In genomic region chr4:6575503-6576240, GRCh38 we compare ENCODE assay signal across 9 cellular contexts. TPM values are rescaled to one million over a fixed set of nuclear protein-coding genes. Genes with fewer than 3 reads are reported as not detected.
A peak's percentile ranks its signal among the peaks of the same experiment; 100 is the strongest.
DNase-seq lines count a peak whose midpoint lies in the region; ATAC-seq, FAIRE-seq and TF ChIP-seq lines count a peak whose summit lies in the region.
"Had no signal": no experiment of that assay in that cellular context is flagged by ENCODE, and none has a peak within 500 bp of the region (broad histone marks: within the 10 kb centered on the region; RNA-seq: fewer than 3 reads in every experiment).

No MANE protein-coding gene starts in this region.

- H3K36me3 ChIP-seq in liver (ENCODE audit: control insufficient read depth in 4 of 4, insufficient read depth in 3 of 4, low read depth in 1 of 4, low read length in 3 of 4), result peaks cover 11 to 17% (median 14%) of the 10 kb centered on the region in 4 donors
- H3K36me3 ChIP-seq in tibial artery, result peaks cover 21 to 34% (median 22%) of the 10 kb centered on the region in 3 donors

- 65% methylated on average over 17 of the region's 17 CpGs for WGBS in liver

- TF ChIP-seq CTCF in liver (IDR thresholded peaks at IDR 0.05; ENCODE audit: low read depth, low read length, missing input control), result no peak
- no peak for TF ChIP-seq CTCF in tibial artery (IDR thresholded peaks at IDR 0.05)

- H3K4me1 Mint-ChIP-seq in activated T-cell treated with anti-CD3 and anti-CD28 coated beads, Interleukin-2, amount 50 U/mL, for 24 hours (ENCODE audit: low read depth), result peaks cover 16% of the 10 kb centered on the region

- no peak for ATAC-seq in HG03378 (IDR thresholded peaks at IDR 0.05; ENCODE audit: unreplicated experiment)
- ATAC-seq in GM18519 (IDR thresholded peaks at IDR 0.05; ENCODE audit: low FRiP score, unreplicated experiment), result no peak

- no peak for DNase-seq in activated T-cell treated with anti-CD3 and anti-CD28 coated beads, Interleukin-2, amount 50 U/mL, for 24 hours
- DNase-seq in activated T-cell treated with anti-CD3 and anti-CD28 coated beads, Interleukin-2, amount 50 U/mL, for 1 hour, result no peak
- no peak for DNase-seq in tibial artery
- no peak for DNase-seq in frontal cortex (ENCODE audit: low spot score in 2 of 2)

- peaks cover 5% of the 10 kb centered on the region for H3K9me3 Mint-ChIP-seq in activated T-cell treated with anti-CD3 and anti-CD28 coated beads, Interleukin-2, amount 50 U/mL, for 24 hours

- H3K9me3 ChIP-seq in liver (ENCODE audit: control insufficient read depth in 4 of 4, low read length in 3 of 4) (peaks cover 0 to 3% (median under 1%) of the 10 kb centered on the region in 4 donors), tibial artery (no peaks in the 10 kb centered on the region)

- peak overlapping the region; percentile 95 for H3K27ac ChIP-seq in angular gyrus (ENCODE audit: low read depth, low read length)
- peak overlapping the region in 1 of 2 donors; percentile 53 for H3K27ac ChIP-seq in liver (ENCODE audit: low read depth in 1 of 2, low read length in 2 of 2)
- H3K27ac ChIP-seq in tibial artery, result peak overlapping the region; percentile 79 to 81

- intact Hi-C loops in tibial artery (cut with DNase I; ENCODE audit: low total_unique reads), result loop anchor here (10.0 kb wide), 3 partner anchors 99 to 311 kb away; partner anchors contain the start of gene WFS1

- peak overlapping the region in 1 of 2 donors; percentile 52 for H3K9ac ChIP-seq in liver (ENCODE audit: low read depth in 1 of 2, low read length in 2 of 2)

- FAIRE-seq in frontal cortex (lab: Jason Lieb, UNC), result no peak
- FAIRE-seq: G401.6 had no signal

- H3K27me3 Mint-ChIP-seq in activated T-cell treated with anti-CD3 and anti-CD28 coated beads, Interleukin-2, amount 50 U/mL, for 24 hours, result no peaks in the 10 kb centered on the region

- H3K4me3 Mint-ChIP-seq in activated T-cell treated with anti-CD3 and anti-CD28 coated beads, Interleukin-2, amount 50 U/mL, for 24 hours, result peak overlapping the region; percentile 82

- H3K36me3 Mint-ChIP-seq in activated T-cell treated with anti-CD3 and anti-CD28 coated beads, Interleukin-2, amount 50 U/mL, for 24 hours (ENCODE audit: low read depth), result peaks cover 36% of the 10 kb centered on the region

- H3K4me1 ChIP-seq in liver (ENCODE audit: control insufficient read depth in 4 of 4, insufficient read depth in 4 of 4, low read length in 3 of 4) (peaks cover 18 to 35% (median 26%) of the 10 kb centered on the region in 4 donors), tibial artery (peaks cover 0 to 29% (median 14%) of the 10 kb centered on the region in 4 donors)

- H3K27ac Mint-ChIP-seq in activated T-cell treated with anti-CD3 and anti-CD28 coated beads, Interleukin-2, amount 50 U/mL, for 24 hours, result peak overlapping the region; percentile 85

- H3K27me3 ChIP-seq in liver (ENCODE audit: control insufficient read depth in 4 of 4, insufficient read depth in 4 of 4, low read length in 3 of 4), result no peaks in the 10 kb centered on the region
- no peaks in the 10 kb centered on the region for H3K27me3 ChIP-seq in tibial artery

- peak overlapping the region; percentile 74 to 92 (median 85) for H3K4me3 ChIP-seq in liver (ENCODE audit: low read depth in 1 of 3, low read length in 3 of 3)
- peak overlapping the region; percentile 80 to 81 for H3K4me3 ChIP-seq in tibial artery

- no peak for TF ChIP-seq RAD21 in liver (IDR thresholded peaks at IDR 0.05)

TF ChIP-seq in liver, 16 proteins besides CTCF, POLR2A, EP300 and RAD21:
- TF ChIP-seq SP1 (IDR thresholded peaks at IDR 0.05) (no peak), TAF1 (conservative IDR thresholded peaks at IDR 0.05) (no peak), HNF4G (IDR thresholded peaks at IDR 0.05) (no peak), YY1 (IDR thresholded peaks at IDR 0.05) (no peak), NR2F2 (IDR thresholded peaks at IDR 0.05) (no peak), JUND (IDR thresholded peaks at IDR 0.05) (no peak), FOXA2 (IDR thresholded peaks at IDR 0.05) (no peak), FOXA1 (IDR thresholded peaks at IDR 0.05) (no peak), HNF4A (conservative IDR thresholded peaks at IDR 0.05) (no peak), EGR1 (IDR thresholded peaks at IDR 0.05; ENCODE audit: low read depth in 2 of 2) (no peak)

RNA-seq across cellular contexts. Expression of gene MAN2B2, which starts 0.7 kb away (rescaled TPM):
- 10 to 100 TPM; 15.2 to 29.7 TPM for total RNA-seq in liver
- 10 to 100 TPM; 14.7 to 29.7 TPM for polyA plus RNA-seq in liver
- total RNA-seq in frontal cortex, result 7.3 TPM
